In the genomic region with DNA sequence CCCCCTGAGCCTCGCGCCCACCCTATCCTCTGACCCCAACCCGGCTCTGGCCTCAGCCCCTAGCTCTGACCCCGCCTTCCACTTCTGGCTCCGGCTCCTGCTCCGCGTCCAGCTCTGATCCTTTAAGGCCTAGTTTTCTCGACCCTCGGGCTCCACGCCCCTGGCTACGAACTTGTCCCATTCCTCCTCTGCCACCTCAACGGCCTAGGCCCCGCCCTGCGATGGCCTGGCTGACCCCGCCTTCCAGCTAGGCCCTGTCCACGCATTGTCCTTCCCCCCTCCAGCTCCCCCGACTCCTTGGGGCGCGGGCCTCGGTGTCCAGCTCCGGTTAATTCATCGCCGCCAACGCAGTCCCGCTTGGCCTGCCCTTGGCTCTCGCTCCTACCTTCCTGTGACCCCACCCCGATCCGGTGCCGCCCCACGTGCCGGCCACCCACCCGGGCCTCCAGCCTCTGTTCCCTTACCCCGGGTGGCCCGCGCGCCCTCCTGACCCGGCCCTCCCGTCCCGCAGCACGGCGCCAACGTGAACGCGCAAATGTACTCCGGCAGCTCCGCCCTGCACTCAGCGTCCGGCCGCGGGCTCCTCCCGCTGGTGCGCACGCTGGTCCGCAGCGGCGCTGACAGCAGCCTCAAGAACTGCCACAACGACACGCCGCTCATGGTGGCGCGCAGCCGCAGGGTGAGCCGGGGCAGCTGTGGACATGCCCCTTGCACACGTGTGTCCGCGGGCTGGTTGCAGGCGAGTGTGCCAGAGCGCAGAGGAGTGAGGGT, we compare ENCODE assay signal across 9 cellular contexts. TPM values are rescaled to one million over a fixed set of nuclear protein-coding genes. Genes with fewer than 3 reads are reported as not detected.
DNase-seq lines count a peak whose midpoint lies in the region; ATAC-seq, FAIRE-seq and TF ChIP-seq lines count a peak whose summit lies in the region.
"Had no signal": no experiment of that assay in that cellular context is flagged by ENCODE, and none has a peak within 500 bp of the region (broad histone marks: within the 10 kb centered on the region; RNA-seq: fewer than 3 reads in every experiment).

No MANE protein-coding gene starts in this region.

- H3K36me3 ChIP-seq in liver (ENCODE audit: control insufficient read depth in 4 of 4, insufficient read depth in 3 of 4, low read depth in 1 of 4, low read length in 3 of 4) (peaks cover 22 to 36% (median 29%) of the 10 kb centered on the region in 4 donors), WERI-Rb-1 (no peaks in the 10 kb centered on the region; the same call in 1 of the 2 replicates)

- no peak for TF ChIP-seq CTCF in liver (IDR thresholded peaks at IDR 0.05; ENCODE audit: low read depth, low read length, missing input control)
- no peak for TF ChIP-seq CTCF in WERI-Rb-1 (IDR thresholded peaks at IDR 0.05; ENCODE audit: low read depth, low read length)

- H3K4me3 Mint-ChIP-seq in IgD-negative memory B cell: peak overlapping the region in 1 of 4 donors; percentile 29
- H3K4me3 Mint-ChIP-seq in stimulated activated naive B cell treated with anti-CD40 and anti-IgM and Interleukin-4, amounts not matched to agents 10 μg/mL and 1 μg/mL and 100 μg/mL, for 72 hours: no peak overlapping the region

- peak overlapping the region in 2 of 3 donors; percentile 51 to 94 for H3K27ac Mint-ChIP-seq in IgD-negative memory B cell
- H3K27ac Mint-ChIP-seq in stimulated activated naive B cell treated with anti-CD40 and anti-IgM and Interleukin-4, amounts not matched to agents 10 μg/mL and 1 μg/mL and 100 μg/mL, for 72 hours: peak overlapping the region; percentile 37

- whole genome bisulfite sequencing in liver: 75% methylated on average over 68 of the region's 68 CpGs

- H3K36me3 Mint-ChIP-seq in IgD-negative memory B cell: no peaks in the 10 kb centered on the region
- H3K36me3 Mint-ChIP-seq in stimulated activated naive B cell treated with anti-CD40 and anti-IgM and Interleukin-4, amounts not matched to agents 10 μg/mL and 1 μg/mL and 100 μg/mL, for 72 hours: peaks cover 28 to 45% of the 10 kb centered on the region in 2 donors

- DNase-seq in dermis blood vessel endothelial cell (peak; percentile 50), HPDE6-E6E7 (ENCODE audit: extremely low spot score) (no peak), WERI-Rb-1 (no peak), HK-2 (ENCODE audit: unreplicated experiment) (no peak), GM19239 (ENCODE audit: insufficient read length, low spot score) (no peak)
- DNase-seq in stimulated activated naive B cell treated with anti-CD40 and anti-IgM and Interleukin-4, amounts not matched to agents 10 μg/mL and 1 μg/mL and 100 μg/mL, for 72 hours: no peak
- DNase-seq: NCI-H524 treated with DMSO at 0.1 percent for 48 hours had no signal

- H3K9me3 Mint-ChIP-seq in IgD-negative memory B cell: no peaks in the 10 kb centered on the region
- H3K9me3 Mint-ChIP-seq in stimulated activated naive B cell treated with anti-CD40 and anti-IgM and Interleukin-4, amounts not matched to agents 10 μg/mL and 1 μg/mL and 100 μg/mL, for 72 hours: no peaks in the 10 kb centered on the region

- H3K27me3 Mint-ChIP-seq in IgD-negative memory B cell: no peaks in the 10 kb centered on the region
- H3K27me3 Mint-ChIP-seq in stimulated activated naive B cell treated with anti-CD40 and anti-IgM and Interleukin-4, amounts not matched to agents 10 μg/mL and 1 μg/mL and 100 μg/mL, for 72 hours: no peaks in the 10 kb centered on the region

- no peak for FAIRE-seq in GM19239 (lab: Jason Lieb, UNC)

- H3K27me3 ChIP-seq in liver (ENCODE audit: control insufficient read depth in 4 of 4, insufficient read depth in 4 of 4, low read length in 3 of 4): no peaks in the 10 kb centered on the region
- no peaks in the 10 kb centered on the region for H3K27me3 ChIP-seq in WERI-Rb-1 (ENCODE audit: insufficient read depth, low read depth, severe bottlenecking)

- no peak overlapping the region for H3K9ac ChIP-seq in liver (ENCODE audit: low read depth in 1 of 2, low read length in 2 of 2)

- TF ChIP-seq RAD21 in liver (IDR thresholded peaks at IDR 0.05): no peak

- H3K27ac ChIP-seq in liver (ENCODE audit: low read depth in 1 of 2, low read length in 2 of 2) (peak overlapping the region; percentile 48 to 63), WERI-Rb-1 (no peak overlapping the region)

- no peak for ATAC-seq in stimulated activated naive B cell treated with anti-CD40 and anti-IgM and Interleukin-4, amounts not matched to agents 10 μg/mL and 1 μg/mL and 100 μg/mL, for 72 hours (replicated peaks)

- H3K4me3 ChIP-seq in liver (ENCODE audit: low read depth in 1 of 3, low read length in 3 of 3) (no peak overlapping the region), WERI-Rb-1 (ENCODE audit: low read depth, low read length) (no peak overlapping the region)

- H3K9me3 ChIP-seq in liver (ENCODE audit: control insufficient read depth in 4 of 4, low read length in 3 of 4): no peaks in the 10 kb centered on the region
- H3K9me3 ChIP-seq in WERI-Rb-1 (ENCODE audit: severe bottlenecking): no peaks in the 10 kb centered on the region

- peaks cover 15 to 39% (median 23%) of the 10 kb centered on the region in 4 donors for H3K4me1 ChIP-seq in liver (ENCODE audit: control insufficient read depth in 4 of 4, insufficient read depth in 4 of 4, low read length in 3 of 4)

- H3K4me1 Mint-ChIP-seq in IgD-negative memory B cell: peaks cover 9 to 14% (median 11%) of the 10 kb centered on the region in 3 donors
- H3K4me1 Mint-ChIP-seq in stimulated activated naive B cell treated with anti-CD40 and anti-IgM and Interleukin-4, amounts not matched to agents 10 μg/mL and 1 μg/mL and 100 μg/mL, for 72 hours: peaks cover 23 to 31% of the 10 kb centered on the region in 2 donors

TF ChIP-seq in liver, 16 proteins besides CTCF, POLR2A, EP300 and RAD21:
- TF ChIP-seq RXRA (IDR thresholded peaks at IDR 0.05) (peak in 1 of 2 donors; percentile 25), NR2F2 (IDR thresholded peaks at IDR 0.05) (peak; percentile 80), HNF4G (IDR thresholded peaks at IDR 0.05) (no peak)

RNA-seq across cellular contexts. Expression of a gene that starts 9.4 kb away (rescaled TPM):
- polyA plus RNA-seq in IgD-negative memory B cell: 12.6 TPM
- 3.2 and 6.3 TPM in 2 replicates for total RNA-seq in dermis blood vessel endothelial cell
- total RNA-seq in liver: 10 to 100 TPM in 1 of 2 donors, 1 to 10 TPM in 1; 4.5 to 29.1 TPM
- 10 to 100 TPM; 10.3 to 63.6 TPM for polyA plus RNA-seq in liver

RNA-seq across cellular contexts. Expression of a gene that starts 19.8 kb away (rescaled TPM):
- polyA plus RNA-seq in IgD-negative memory B cell (not detected), liver (1 to 10 TPM; 8.0 to 9.6 TPM)
- total RNA-seq in dermis blood vessel endothelial cell (not detected in 2 replicates), liver (10 to 100 TPM in 1 of 2 donors, 1 to 10 TPM in 1; 2.1 to 14.0 TPM)

RNA-seq across cellular contexts. Expression of a gene that starts 51.0 kb away (rescaled TPM):
- polyA plus RNA-seq in IgD-negative memory B cell: not detected
- 56.5 and 62.3 TPM in 2 replicates for total RNA-seq in dermis blood vessel endothelial cell
- total RNA-seq in liver: 10 to 100 TPM; 15.1 to 87.4 TPM
- polyA plus RNA-seq in liver: 10 to 100 TPM; 10.5 to 23.1 TPM

RNA-seq across cellular contexts. Expression of a gene that starts 59.0 kb away (rescaled TPM):
- polyA plus RNA-seq in IgD-negative memory B cell (not detected), liver (not detected)
- total RNA-seq in dermis blood vessel endothelial cell (0.17 TPM in 1 of 2 replicates, not detected in the other), liver (under 1 TPM in 1 of 2 donors, not detected in 1; 0.09 TPM)
